16 cellular contexts compared by ENCODE assay signal in the genomic region with DNA sequence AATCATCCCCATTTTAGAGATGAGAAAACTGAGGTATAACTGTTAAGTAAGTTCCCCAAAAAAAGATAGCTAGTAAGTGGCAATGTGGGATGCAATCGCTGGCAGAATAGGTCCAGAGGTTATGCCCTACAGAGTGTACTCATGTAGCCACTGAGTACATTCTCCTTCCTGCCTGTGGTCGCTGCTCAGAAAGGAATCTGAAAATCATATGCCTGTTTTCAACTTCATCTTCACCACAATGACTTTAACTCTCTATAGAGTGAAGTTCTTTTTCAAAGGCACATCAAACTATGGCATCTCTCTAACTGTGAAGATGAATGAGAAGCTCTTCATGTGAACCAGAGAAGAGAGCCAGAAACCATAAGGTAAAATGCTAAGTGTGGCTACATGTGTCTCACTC.
A peak's percentile ranks its signal among the peaks of the same experiment; 100 is the strongest.
DNase-seq lines count a peak whose midpoint lies in the region; ATAC-seq, FAIRE-seq and TF ChIP-seq lines count a peak whose summit lies in the region.
"Had no signal": no experiment of that assay in that cellular context is flagged by ENCODE, and none has a peak within 500 bp of the region (broad histone marks: within the 10 kb centered on the region; RNA-seq: fewer than 3 reads in every experiment).

No MANE protein-coding gene starts in this region.

- no peaks in the 10 kb centered on the region for H3K27me3 ChIP-seq in K562 (ENCODE audit: control insufficient read depth in 2 of 2, insufficient read depth in 2 of 2, low read length in 2 of 2)

- CTCF ChIA-PET in activated CD8-positive, alpha-beta memory T cell treated with anti-CD3 and anti-CD28 coated beads, Interleukin-2, amount 10 ng/mL, durations not matched to agents 7 days and 5 days (lab: Charles Lee), result interaction anchor here (1.4 kb wide), 1 partner anchor 10 kb away, joined by 4 read pairs; no protein-coding TSS in a partner anchor
- CTCF ChIA-PET in K562 (lab: Yijun Ruan, JAX; ENCODE audit: low intra/inter-chr PET ratio), result no interaction called here

- H3K4me2 ChIP-seq in K562 (ENCODE audit: insufficient read depth, low read length), result no peak overlapping the region

- H2AFZ ChIP-seq in K562 (ENCODE audit: low read depth, low read length), result no peak overlapping the region
- H2AFZ ChIP-seq: GM23248 had no signal

- H3K27ac ChIP-seq in K562 (ENCODE audit: extremely low read depth, low read depth, low read length), result no peak overlapping the region
- H3K27ac ChIP-seq: GM23248 had no signal

- no peak overlapping the region for H3K4me3 ChIP-seq in K562
- no peak overlapping the region for H3K4me3 ChIP-seq in foreskin fibroblast (ENCODE audit: low read depth in 1 of 2, low read length in 2 of 2)
- H3K4me3 ChIP-seq: GM23248 had no signal

- no peaks in the 10 kb centered on the region for H3K36me3 ChIP-seq in K562 (ENCODE audit: control insufficient read depth, insufficient read depth, low read length)

- no peak for TF ChIP-seq EP300 in K562 (IDR thresholded peaks at IDR 0.05; ENCODE audit: low read length)

- H3K4me1 ChIP-seq in K562 (replicated peaks in 1 of 2; ENCODE audit: control insufficient read depth in 2 of 2, insufficient read depth in 2 of 2, low read length in 2 of 2), result no peaks in the 10 kb centered on the region

- no peak for TF ChIP-seq RAD21 in K562 (CRISPR knock-in tag; conservative IDR thresholded peaks at IDR 0.05 in 1 of 2, IDR thresholded peaks at IDR 0.05 in 1 of 2)

- H3K79me2 ChIP-seq in K562 (ENCODE audit: control insufficient read depth, insufficient read depth, low read length), result no peaks in the 10 kb centered on the region

- H3K27me3 Mint-ChIP-seq in activated CD8-positive, alpha-beta memory T cell treated with anti-CD3 and anti-CD28 coated beads, Interleukin-2, amount 10 ng/mL, durations not matched to agents 7 days and 5 days, result no peaks in the 10 kb centered on the region
- no peaks in the 10 kb centered on the region for H3K27me3 Mint-ChIP-seq in stimulated activated naive CD8-positive, alpha-beta T cell treated with anti-CD3 and anti-CD28 coated beads, Interleukin-15, amount 100 ng/mL, for 72 hours
- H3K27me3 Mint-ChIP-seq: B cell; CD4-positive, alpha-beta T cell had no signal

- no peak for FAIRE-seq in K562 (lab: Jason Lieb, UNC)
- FAIRE-seq: A204.1, GM18507 had no signal

- DNase-seq in activated CD8-positive, alpha-beta memory T cell treated with anti-CD3 and anti-CD28 coated beads, Interleukin-2, amount 10 ng/mL, durations not matched to agents 7 days and 5 days, result no peak
- no peak for DNase-seq in activated CD8-positive, alpha-beta memory T cell treated with anti-CD3 and anti-CD28 coated beads, Interleukin-2, amount 50 U/mL, for 48 hours
- DNase-seq in stimulated activated naive CD8-positive, alpha-beta T cell treated with anti-CD3 and anti-CD28 coated beads, Interleukin-15, amount 100 ng/mL, for 72 hours, result no peak
- no peak for DNase-seq in stimulated activated naive CD8-positive, alpha-beta T cell treated with anti-CD3 and anti-CD28 coated beads, Interleukin-15, Interleukin-2, amounts not matched to agents 100 U/mL and 50 U/mL, for 24 hours
- DNase-seq in K562 (ENCODE audit: extremely low read depth in 1 of 4, low spot score in 3 of 4), result no peak
- no peak for DNase-seq in foreskin fibroblast
- DNase-seq: C1 segment of cervical spinal cord; Calu3; CD4-positive, alpha-beta T cell; DMS 273 treated with DMSO at 0.1 percent for 48 hours; GM23248; H7 had no signal

- no peaks in the 10 kb centered on the region for H4K20me1 ChIP-seq in K562 (replicated peaks; ENCODE audit: control insufficient read depth, insufficient read depth, low read length)

- no peaks in the 10 kb centered on the region for H3K36me3 Mint-ChIP-seq in activated CD8-positive, alpha-beta memory T cell treated with anti-CD3 and anti-CD28 coated beads, Interleukin-2, amount 10 ng/mL, durations not matched to agents 7 days and 5 days

- TF ChIP-seq POLR2A in K562 (conservative IDR thresholded peaks at IDR 0.05), result no peak

- peak; percentile 27 for ATAC-seq in activated CD8-positive, alpha-beta memory T cell treated with anti-CD3 and anti-CD28 coated beads, Interleukin-2, amount 10 ng/mL, durations not matched to agents 7 days and 5 days
- ATAC-seq in stimulated activated naive CD8-positive, alpha-beta T cell treated with anti-CD3 and anti-CD28 coated beads, Interleukin-15, amount 100 ng/mL, for 72 hours, result peak; percentile 25
- ATAC-seq in stimulated activated naive CD8-positive, alpha-beta T cell treated with anti-CD3 and anti-CD28 coated beads, Interleukin-15, Interleukin-2, amounts not matched to agents 100 U/mL and 50 U/mL, for 24 hours, result no peak
- ATAC-seq in K562 (no peak), GM21825 (IDR thresholded peaks at IDR 0.05; ENCODE audit: unreplicated experiment) (no peak)

- 0% methylated on average over 2 of the region's 2 CpGs for WGBS in K562 (ENCODE audit: insufficient coverage, low coverage, missing lambda C conversion rate)

- no peaks in the 10 kb centered on the region for H3K9me3 ChIP-seq in K562 (replicated peaks; ENCODE audit: control insufficient read depth, insufficient read depth, low read depth, low read length)

- no peaks in the 10 kb centered on the region for H3K9me3 Mint-ChIP-seq in activated CD8-positive, alpha-beta memory T cell treated with anti-CD3 and anti-CD28 coated beads, Interleukin-2, amount 10 ng/mL, durations not matched to agents 7 days and 5 days (ENCODE audit: low read depth)
- no peaks in the 10 kb centered on the region for H3K9me3 Mint-ChIP-seq in stimulated activated naive CD8-positive, alpha-beta T cell treated with anti-CD3 and anti-CD28 coated beads, Interleukin-15, amount 100 ng/mL, for 72 hours
- H3K9me3 Mint-ChIP-seq: CD4-positive, alpha-beta T cell had no signal

- no TSS peak for BruUV-seq in K562 (replicated peaks; lab: Mats Ljungman, UMichigan)

- H3K9ac ChIP-seq in K562 (ENCODE audit: insufficient read depth in 1 of 2, low read depth in 2 of 2, low read length in 2 of 2), result no peak overlapping the region
- H3K9ac ChIP-seq: GM23248 had no signal

- POLR2A ChIA-PET in K562 (lab: Yijun Ruan, JAX), result no interaction called here

- no peak overlapping the region for H3K27ac Mint-ChIP-seq in activated CD8-positive, alpha-beta memory T cell treated with anti-CD3 and anti-CD28 coated beads, Interleukin-2, amount 10 ng/mL, durations not matched to agents 7 days and 5 days
- no peak overlapping the region for H3K27ac Mint-ChIP-seq in stimulated activated naive CD8-positive, alpha-beta T cell treated with anti-CD3 and anti-CD28 coated beads, Interleukin-15, amount 100 ng/mL, for 72 hours
- H3K27ac Mint-ChIP-seq: B cell; CD4-positive, alpha-beta T cell had no signal

- intact Hi-C loops in K562 (cut with micrococcal nuclease), result no loop called here

- H3K4me1 Mint-ChIP-seq in activated CD8-positive, alpha-beta memory T cell treated with anti-CD3 and anti-CD28 coated beads, Interleukin-2, amount 10 ng/mL, durations not matched to agents 7 days and 5 days, result peaks cover 18% of the 10 kb centered on the region
- H3K4me1 Mint-ChIP-seq in stimulated activated naive CD8-positive, alpha-beta T cell treated with anti-CD3 and anti-CD28 coated beads, Interleukin-15, amount 100 ng/mL, for 72 hours, result peaks cover 5% of the 10 kb centered on the region
- H3K4me1 Mint-ChIP-seq: B cell had no signal

- in situ Hi-C loops in K562 (cut with MboI), result no loop called here

- TF ChIP-seq CTCF in K562 (IDR thresholded peaks at IDR 0.05 in 2 of 3, conservative IDR thresholded peaks at IDR 0.05 in 1 of 3; ENCODE audit: insufficient read depth in 2 of 3, low read depth in 1 of 3, low read length in 3 of 3) (no peak), foreskin fibroblast (IDR thresholded peaks at IDR 0.05; ENCODE audit: low read depth, low read length) (no peak)

- H3K4me3 Mint-ChIP-seq in activated CD8-positive, alpha-beta memory T cell treated with anti-CD3 and anti-CD28 coated beads, Interleukin-2, amount 10 ng/mL, durations not matched to agents 7 days and 5 days, result no peak overlapping the region
- H3K4me3 Mint-ChIP-seq in stimulated activated naive CD8-positive, alpha-beta T cell treated with anti-CD3 and anti-CD28 coated beads, Interleukin-15, amount 100 ng/mL, for 72 hours, result no peak overlapping the region
- H3K4me3 Mint-ChIP-seq: B cell; CD4-positive, alpha-beta T cell had no signal

- H3K9me1 ChIP-seq in K562 (ENCODE audit: control insufficient read depth, insufficient read depth, low read length), result no peaks in the 10 kb centered on the region

TF ChIP-seq in K562, 482 proteins besides CTCF, POLR2A, EP300 and RAD21 (continues in another document):
- TF ChIP-seq RBM25 (IDR thresholded peaks at IDR 0.05; ENCODE audit: low read depth, low read length, severe bottlenecking) (peak; percentile 66), NR3C1 (CRISPR knock-in tag; IDR thresholded peaks at IDR 0.05) (no peak), ZNF445 (CRISPR knock-in tag; IDR thresholded peaks at IDR 0.05; ENCODE audit: low read depth) (no peak), XRCC5 (IDR thresholded peaks at IDR 0.05; ENCODE audit: low read depth, low read length) (no peak), ETV5 (CRISPR knock-in tag; IDR thresholded peaks at IDR 0.05; ENCODE audit: low read depth) (no peak), ZNF77 (CRISPR knock-in tag; IDR thresholded peaks at IDR 0.05) (no peak), CHD4 (IDR thresholded peaks at IDR 0.05; ENCODE audit: insufficient read depth, insufficient replicate concordance, low read depth, low read length, poor library complexity, severe bottlenecking) (peak; percentile 35)

Comparison
In these comparisons a context has a peak if more than half of its experiments do, and no peak if none do; other contexts are left out.
1. ATAC-seq: peak in activated CD8-positive, alpha-beta memory T cell treated with anti-CD3 and anti-CD28 coated beads, Interleukin-2, amount 10 ng/mL, durations not matched to agents 7 days and 5 days (single experiment) and stimulated activated naive CD8-positive, alpha-beta T cell treated with anti-CD3 and anti-CD28 coated beads, Interleukin-15, amount 100 ng/mL, for 72 hours (single experiment); none in stimulated activated naive CD8-positive, alpha-beta T cell treated with anti-CD3 and anti-CD28 coated beads, Interleukin-15, Interleukin-2, amounts not matched to agents 100 U/mL and 50 U/mL, for 24 hours (single experiment), K562 (single experiment) and GM21825 (single experiment).